Comparison of ENCODE assay signal across 34 cellular contexts in genomic region chr11:45304992-45305335, GRCh38. TPM values are rescaled to one million over a fixed set of nuclear protein-coding genes. Genes with fewer than 3 reads are reported as not detected.
"Had no signal": no experiment of that assay in that cellular context is flagged by ENCODE, and none has a peak within 500 bp of the region (broad histone marks: within the 10 kb centered on the region; RNA-seq: fewer than 3 reads in every experiment).

No MANE protein-coding gene starts in this region.

- H3K4me2 ChIP-seq: KMS-11, PC-9 had no signal

- H3K36me3 ChIP-seq: cardiac muscle cell, WERI-Rb-1 had no signal

- H2AFZ ChIP-seq: PC-9 had no signal

- H3K27ac ChIP-seq: cardiac muscle cell, KMS-11, PC-9, RWPE1, WERI-Rb-1 had no signal

- H3K9me3 Mint-ChIP-seq: activated CD8-positive, alpha-beta T cell treated with anti-CD3 and anti-CD28 coated beads for 36 hours; activated naive CD8-positive, alpha-beta T cell treated with anti-CD3 and anti-CD28 coated beads for 36 hours; activated T-cell treated with anti-CD3 and anti-CD28 coated beads, Interleukin-2, amount 50 U/mL, for 4 hours; activated T-helper 1 cell treated with anti-CD3 and anti-CD28 coated beads, Interleukin-12 subunit alpha, Interleukin-12 subunit beta, Interleukin-2, Interleukin-4 antibody, amounts not matched to agents 30 ng/mL and 10 ng/mL and 1 ng/mL, durations not matched to agents 14 hours and 24 hours and 36 hours; central memory CD8-positive, alpha-beta T cell had no signal

- H3K4me3 ChIP-seq: cardiac muscle cell, PC-9 had no signal

- H3K27ac Mint-ChIP-seq: activated CD8-positive, alpha-beta T cell treated with anti-CD3 and anti-CD28 coated beads for 36 hours; activated naive CD8-positive, alpha-beta T cell treated with anti-CD3 and anti-CD28 coated beads for 36 hours; activated T-helper 1 cell treated with anti-CD3 and anti-CD28 coated beads, Interleukin-12 subunit alpha, Interleukin-12 subunit beta, Interleukin-2, Interleukin-4 antibody, amounts not matched to agents 30 ng/mL and 10 ng/mL and 1 ng/mL, durations not matched to agents 14 hours and 24 hours and 36 hours had no signal

- H3K9ac ChIP-seq: KMS-11 had no signal

- H3K27me3 Mint-ChIP-seq: activated CD8-positive, alpha-beta T cell treated with anti-CD3 and anti-CD28 coated beads for 36 hours; activated naive CD8-positive, alpha-beta T cell treated with anti-CD3 and anti-CD28 coated beads for 36 hours had no signal

- H3K36me3 Mint-ChIP-seq: activated naive CD8-positive, alpha-beta T cell treated with anti-CD3 and anti-CD28 coated beads for 36 hours had no signal

- H3K4me1 Mint-ChIP-seq: activated naive CD8-positive, alpha-beta T cell treated with anti-CD3 and anti-CD28 coated beads for 36 hours; central memory CD8-positive, alpha-beta T cell had no signal

- H3K4me3 Mint-ChIP-seq: activated CD8-positive, alpha-beta T cell treated with anti-CD3 and anti-CD28 coated beads for 36 hours; activated naive CD8-positive, alpha-beta T cell treated with anti-CD3 and anti-CD28 coated beads for 36 hours; activated T-cell treated with anti-CD3 and anti-CD28 coated beads, Interleukin-2, amount 50 U/mL, for 4 hours; activated T-helper 1 cell treated with anti-CD3 and anti-CD28 coated beads, Interleukin-12 subunit alpha, Interleukin-12 subunit beta, Interleukin-2, Interleukin-4 antibody, amounts not matched to agents 30 ng/mL and 10 ng/mL and 1 ng/mL, durations not matched to agents 14 hours and 24 hours and 36 hours; central memory CD8-positive, alpha-beta T cell had no signal

- H3K27me3 ChIP-seq: cardiac muscle cell had no signal

- DNase-seq: activated CD4-positive, alpha-beta T cell treated with anti-CD3 and anti-CD28 coated beads for 1 hour; activated CD4-positive, alpha-beta T cell treated with anti-CD3 and anti-CD28 coated beads for 48 hours; activated CD4-positive, CD25-positive, alpha-beta regulatory T cell; activated effector memory CD4-positive, alpha-beta T cell treated with Interleukin-2 at 50 U/mL for 16 hours; activated naive CD4-positive, alpha-beta T cell; activated naive CD4-positive, alpha-beta T cell treated with anti-CD3 and anti-CD28 coated beads, Interleukin-2, amount 50 U/mL, for 16 hours; activated naive CD8-positive, alpha-beta T cell treated with anti-CD3 and anti-CD28 coated beads for 36 hours; activated T-cell treated with anti-CD3 and anti-CD28 coated beads for 4 hours; activated T-cell treated with anti-CD3 and anti-CD28 coated beads, Interleukin-2, amount 50 U/mL, for 4 hours; amniotic stem cell; aorta; NCI-H1105 treated with DMSO at 0.1 percent for 48 hours; NCI-H1436; NCI-H1694 treated with DMSO at 0.1 percent for 48 hours; NCI-H2029; NCI-H345; NCI-H524 treated with DMSO at 0.1 percent for 48 hours; NK-92 treated with Interleukin-12 subunit alpha and Interleukin-12 subunit beta, amount 100 ng/mL, for 24 hours; PC-9; Right ventricle myocardium superior; SW 1271; T-helper 1 cell; T-helper 2 cell; T-helper 9 cell; WERI-Rb-1 had no signal

RNA-seq across cellular contexts. Expression of gene SYT13, which starts 18.8 kb away (rescaled TPM):
- total RNA-seq: activated CD8-positive, alpha-beta memory T cell treated with anti-CD3 and anti-CD28 coated beads for 36 hours; activated CD8-positive, alpha-beta T cell treated with anti-CD3 and anti-CD28 coated beads for 36 hours; activated naive CD8-positive, alpha-beta T cell treated with anti-CD3 and anti-CD28 coated beads for 36 hours; activated T-helper 1 cell treated with anti-CD3 and anti-CD28 coated beads, Interleukin-12 subunit alpha, Interleukin-12 subunit beta, Interleukin-2, Interleukin-4 antibody, amounts not matched to agents 30 ng/mL and 10 ng/mL and 1 ng/mL, durations not matched to agents 14 hours and 24 hours and 36 hours; LHCN-M2; NCI-H460; PC-9 had no signal
